1 cellular context compared by ENCODE assay signal in the genomic region with DNA sequence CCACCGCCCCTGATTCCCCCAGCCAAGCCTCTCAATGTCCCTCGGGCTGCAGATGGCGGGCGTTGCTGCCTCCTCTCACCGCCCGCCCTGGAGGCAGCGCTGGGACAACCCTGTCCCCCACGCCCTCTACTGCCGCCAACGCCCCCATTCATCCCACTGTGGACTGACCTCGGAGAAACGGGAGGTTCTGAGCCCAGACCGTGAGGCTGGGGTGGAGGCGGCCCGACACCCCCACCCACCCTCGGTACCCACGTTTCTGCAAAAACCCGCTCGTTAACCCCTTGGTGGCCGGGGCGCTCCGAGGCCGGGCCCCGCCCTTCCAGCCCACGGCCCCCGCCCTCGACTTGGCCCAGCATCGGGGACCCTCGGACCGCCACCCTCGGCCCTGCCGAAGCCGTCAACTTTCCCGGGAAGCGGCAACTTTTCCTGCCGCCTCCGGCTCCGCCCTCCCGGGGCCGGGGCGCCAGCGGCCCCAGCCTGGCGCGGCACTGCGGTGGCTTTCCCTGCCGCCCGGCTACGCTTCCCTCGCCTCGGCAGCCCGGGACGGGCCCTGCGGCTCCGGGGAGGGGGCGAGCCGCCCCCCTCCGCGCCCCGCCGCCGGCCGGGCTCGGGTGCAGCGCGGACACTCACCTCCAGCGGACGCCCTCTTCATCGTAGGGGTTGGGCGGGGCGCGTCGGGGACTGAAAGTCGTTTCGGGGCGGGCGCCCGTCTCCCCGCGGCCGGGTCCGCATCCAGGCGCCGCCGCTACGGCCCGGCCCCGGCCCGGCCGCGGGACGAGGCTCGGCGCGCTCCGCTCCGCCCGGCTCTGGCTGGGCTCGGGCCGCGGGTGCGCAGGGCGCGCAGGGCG.
TF ChIP-seq lines count a peak whose summit lies in the region.

No MANE protein-coding gene starts in this region.

TF ChIP-seq in GM23338, 12 proteins besides CTCF, POLR2A, EP300 and RAD21 (continued from another document):
- TF ChIP-seq, protein P1, sequence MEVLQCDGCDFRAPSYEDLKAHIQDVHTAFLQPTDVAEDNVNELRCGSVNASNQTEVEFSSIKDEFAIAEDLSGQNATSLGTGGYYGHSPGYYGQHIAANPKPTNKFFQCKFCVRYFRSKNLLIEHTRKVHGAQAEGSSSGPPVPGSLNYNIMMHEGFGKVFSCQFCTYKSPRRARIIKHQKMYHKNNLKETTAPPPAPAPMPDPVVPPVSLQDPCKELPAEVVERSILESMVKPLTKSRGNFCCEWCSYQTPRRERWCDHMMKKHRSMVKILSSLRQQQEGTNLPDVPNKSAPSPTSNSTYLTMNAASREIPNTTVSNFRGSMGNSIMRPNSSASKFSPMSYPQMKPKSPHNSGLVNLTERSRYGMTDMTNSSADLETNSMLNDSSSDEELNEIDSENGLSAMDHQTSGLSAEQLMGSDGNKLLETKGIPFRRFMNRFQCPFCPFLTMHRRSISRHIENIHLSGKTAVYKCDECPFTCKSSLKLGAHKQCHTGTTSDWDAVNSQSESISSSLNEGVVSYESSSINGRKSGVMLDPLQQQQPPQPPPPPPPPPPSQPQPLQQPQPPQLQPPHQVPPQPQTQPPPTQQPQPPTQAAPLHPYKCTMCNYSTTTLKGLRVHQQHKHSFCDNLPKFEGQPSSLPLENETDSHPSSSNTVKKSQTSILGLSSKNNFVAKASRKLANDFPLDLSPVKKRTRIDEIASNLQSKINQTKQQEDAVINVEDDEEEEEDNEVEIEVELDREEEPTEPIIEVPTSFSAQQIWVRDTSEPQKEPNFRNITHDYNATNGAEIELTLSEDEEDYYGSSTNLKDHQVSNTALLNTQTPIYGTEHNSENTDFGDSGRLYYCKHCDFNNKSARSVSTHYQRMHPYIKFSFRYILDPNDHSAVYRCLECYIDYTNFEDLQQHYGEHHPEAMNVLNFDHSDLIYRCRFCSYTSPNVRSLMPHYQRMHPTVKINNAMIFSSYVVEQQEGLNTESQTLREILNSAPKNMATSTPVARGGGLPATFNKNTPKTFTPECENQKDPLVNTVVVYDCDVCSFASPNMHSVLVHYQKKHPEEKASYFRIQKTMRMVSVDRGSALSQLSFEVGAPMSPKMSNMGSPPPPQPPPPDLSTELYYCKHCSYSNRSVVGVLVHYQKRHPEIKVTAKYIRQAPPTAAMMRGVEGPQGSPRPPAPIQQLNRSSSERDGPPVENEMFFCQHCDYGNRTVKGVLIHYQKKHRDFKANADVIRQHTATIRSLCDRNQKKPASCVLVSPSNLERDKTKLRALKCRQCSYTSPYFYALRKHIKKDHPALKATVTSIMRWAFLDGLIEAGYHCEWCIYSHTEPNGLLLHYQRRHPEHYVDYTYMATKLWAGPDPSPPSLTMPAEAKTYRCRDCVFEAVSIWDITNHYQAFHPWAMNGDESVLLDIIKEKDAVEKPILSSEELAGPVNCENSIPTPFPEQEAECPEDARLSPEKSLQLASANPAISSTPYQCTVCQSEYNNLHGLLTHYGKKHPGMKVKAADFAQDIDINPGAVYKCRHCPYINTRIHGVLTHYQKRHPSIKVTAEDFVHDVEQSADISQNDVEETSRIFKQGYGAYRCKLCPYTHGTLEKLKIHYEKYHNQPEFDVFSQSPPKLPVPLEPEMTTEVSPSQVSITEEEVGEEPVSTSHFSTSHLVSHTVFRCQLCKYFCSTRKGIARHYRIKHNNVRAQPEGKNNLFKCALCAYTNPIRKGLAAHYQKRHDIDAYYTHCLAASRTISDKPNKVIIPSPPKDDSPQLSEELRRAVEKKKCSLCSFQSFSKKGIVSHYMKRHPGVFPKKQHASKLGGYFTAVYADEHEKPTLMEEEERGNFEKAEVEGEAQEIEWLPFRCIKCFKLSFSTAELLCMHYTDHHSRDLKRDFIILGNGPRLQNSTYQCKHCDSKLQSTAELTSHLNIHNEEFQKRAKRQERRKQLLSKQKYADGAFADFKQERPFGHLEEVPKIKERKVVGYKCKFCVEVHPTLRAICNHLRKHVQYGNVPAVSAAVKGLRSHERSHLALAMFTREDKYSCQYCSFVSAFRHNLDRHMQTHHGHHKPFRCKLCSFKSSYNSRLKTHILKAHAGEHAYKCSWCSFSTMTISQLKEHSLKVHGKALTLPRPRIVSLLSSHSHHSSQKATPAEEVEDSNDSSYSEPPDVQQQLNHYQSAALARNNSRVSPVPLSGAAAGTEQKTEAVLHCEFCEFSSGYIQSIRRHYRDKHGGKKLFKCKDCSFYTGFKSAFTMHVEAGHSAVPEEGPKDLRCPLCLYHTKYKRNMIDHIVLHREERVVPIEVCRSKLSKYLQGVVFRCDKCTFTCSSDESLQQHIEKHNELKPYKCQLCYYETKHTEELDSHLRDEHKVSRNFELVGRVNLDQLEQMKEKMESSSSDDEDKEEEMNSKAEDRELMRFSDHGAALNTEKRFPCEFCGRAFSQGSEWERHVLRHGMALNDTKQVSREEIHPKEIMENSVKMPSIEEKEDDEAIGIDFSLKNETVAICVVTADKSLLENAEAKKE (CRISPR knock-in tag; IDR thresholded peaks at IDR 0.05) = no peak
- TF ChIP-seq CREB1 (CRISPR knock-in tag; IDR thresholded peaks at IDR 0.05; ENCODE audit: low read depth) (no peak), JUNB (IDR thresholded peaks at IDR 0.05; ENCODE audit: unreplicated experiment) (no peak), EZH2 (IDR thresholded peaks at IDR 0.05; ENCODE audit: low read depth, unreplicated experiment) (no peak), POLR2AphosphoS5 (IDR thresholded peaks at IDR 0.05; ENCODE audit: low read depth) (no peak), ZNF114 (CRISPR knock-in tag; IDR thresholded peaks at IDR 0.05) (no peak), EZH2phosphoT487 (IDR thresholded peaks at IDR 0.05; ENCODE audit: unreplicated experiment) (no peak), ZNF331 (CRISPR knock-in tag; IDR thresholded peaks at IDR 0.05; ENCODE audit: low read depth) (no peak), NANOG (IDR thresholded peaks at IDR 0.05; ENCODE audit: borderline replicate concordance) (no peak)
- TF ChIP-seq, protein P2, sequence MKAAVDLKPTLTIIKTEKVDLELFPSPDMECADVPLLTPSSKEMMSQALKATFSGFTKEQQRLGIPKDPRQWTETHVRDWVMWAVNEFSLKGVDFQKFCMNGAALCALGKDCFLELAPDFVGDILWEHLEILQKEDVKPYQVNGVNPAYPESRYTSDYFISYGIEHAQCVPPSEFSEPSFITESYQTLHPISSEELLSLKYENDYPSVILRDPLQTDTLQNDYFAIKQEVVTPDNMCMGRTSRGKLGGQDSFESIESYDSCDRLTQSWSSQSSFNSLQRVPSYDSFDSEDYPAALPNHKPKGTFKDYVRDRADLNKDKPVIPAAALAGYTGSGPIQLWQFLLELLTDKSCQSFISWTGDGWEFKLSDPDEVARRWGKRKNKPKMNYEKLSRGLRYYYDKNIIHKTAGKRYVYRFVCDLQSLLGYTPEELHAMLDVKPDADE (IDR thresholded peaks at IDR 0.05) = no peak
